Comparison of ENCODE assay signal across 27 cellular contexts in the genomic region with DNA sequence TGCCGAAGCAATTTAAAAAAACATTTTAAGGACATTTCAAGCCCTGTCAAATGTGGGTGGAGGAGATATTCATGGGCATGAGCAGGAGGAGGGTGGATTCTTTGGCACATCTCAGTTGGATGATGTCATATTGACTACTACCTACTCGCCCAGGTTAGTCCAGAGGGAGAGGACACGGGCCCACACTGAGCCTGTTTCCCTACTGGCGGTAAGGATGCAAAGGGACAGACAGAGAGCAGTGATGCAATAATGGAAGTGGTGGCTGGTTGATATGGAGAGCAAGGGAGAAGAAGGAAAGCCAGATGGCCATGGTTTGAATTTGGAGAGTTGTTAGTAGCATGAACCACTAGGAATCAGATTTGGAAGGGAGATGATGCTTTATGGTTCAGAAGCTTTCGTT. TPM values are rescaled to one million over a fixed set of nuclear protein-coding genes. Genes with fewer than 3 reads are reported as not detected.
"Had no signal": no experiment of that assay in that cellular context is flagged by ENCODE, and none has a peak within 500 bp of the region (broad histone marks: within the 10 kb centered on the region; RNA-seq: fewer than 3 reads in every experiment).

No MANE protein-coding gene starts in this region.

- H3K4me1 ChIP-seq: ascending aorta, breast epithelium, colonic mucosa had no signal

- H3K36me3 ChIP-seq: ascending aorta, breast epithelium, cardiac muscle cell, colonic mucosa had no signal

- H3K9me3 ChIP-seq: ascending aorta, breast epithelium, colonic mucosa had no signal

- FAIRE-seq: endometrium, endothelial cell of umbilical vein, frontal cortex had no signal

- H3K27ac ChIP-seq: ascending aorta, breast epithelium, cardiac muscle cell, colonic mucosa had no signal

- H3K27me3 ChIP-seq: ascending aorta had no signal

- DNase-seq: activated CD4-positive, alpha-beta T cell treated with anti-CD3 and anti-CD28 coated beads for 36 hours; activated CD4-positive, alpha-beta T cell treated with anti-CD3 and anti-CD28 coated beads, Interleukin-2, amount 10 ng/mL, durations not matched to agents 7 days and 5 days; activated CD4-positive, alpha-beta T cell treated with anti-CD3 and anti-CD28 coated beads, Interleukin-2, amount 50 U/mL, for 48 hours; activated CD4-positive, CD25-positive, alpha-beta regulatory T cell; activated CD4-positive, CD25-positive, alpha-beta regulatory T cell treated with anti-CD3 and anti-CD28 coated beads, Interleukin-2, amount 50 U/mL, for 72 hours; activated CD8-positive, alpha-beta memory T cell treated with anti-CD3 and anti-CD28 coated beads for 24 hours; activated CD8-positive, alpha-beta T cell treated with anti-CD3 and anti-CD28 coated beads for 36 hours; activated effector memory CD4-positive, alpha-beta T cell treated with anti-CD3 and anti-CD28 coated beads, Interleukin-2, amount 50 U/mL, for 16 hours; activated naive CD4-positive, alpha-beta T cell treated with anti-CD3 and anti-CD28 coated beads for 36 hours; activated naive CD8-positive, alpha-beta T cell treated with anti-CD3 and anti-CD28 coated beads for 36 hours; activated naive CD8-positive, alpha-beta T cell treated with anti-CD3 and anti-CD28 coated beads, Interleukin-2, amount 50 U/mL, for 24 hours; activated T-cell treated with anti-CD3 and anti-CD28 coated beads, Interleukin-2, amount 50 U/mL, for 48 hours; central memory CD4-positive, alpha-beta T cell; cerebellar nuclear complex; colonic mucosa; effector CD8-positive, alpha-beta T cell; foreskin fibroblast; head of caudate nucleus; T-helper 2 cell had no signal

- H3K4me3 ChIP-seq: ascending aorta, breast epithelium, cardiac muscle cell, colonic mucosa had no signal

RNA-seq across cellular contexts. Expression of gene PDE8B, which starts 34.1 kb away (rescaled TPM):
- total RNA-seq: activated CD4-positive, alpha-beta T cell treated with anti-CD3 and anti-CD28 coated beads for 36 hours; dermis microvascular lymphatic vessel endothelial cell; endothelial cell of umbilical vein; T-helper 1 cell treated with Interleukin-12 subunit alpha and Interleukin-12 subunit beta and Interleukin-4 antibody, amounts not matched to agents 30 ng/mL and 1 ng/mL, for 36 hours had no signal
- polyA plus RNA-seq: endothelial cell of umbilical vein had no signal
